Comparison of ENCODE assay signal across 8 cellular contexts in the genomic region with DNA sequence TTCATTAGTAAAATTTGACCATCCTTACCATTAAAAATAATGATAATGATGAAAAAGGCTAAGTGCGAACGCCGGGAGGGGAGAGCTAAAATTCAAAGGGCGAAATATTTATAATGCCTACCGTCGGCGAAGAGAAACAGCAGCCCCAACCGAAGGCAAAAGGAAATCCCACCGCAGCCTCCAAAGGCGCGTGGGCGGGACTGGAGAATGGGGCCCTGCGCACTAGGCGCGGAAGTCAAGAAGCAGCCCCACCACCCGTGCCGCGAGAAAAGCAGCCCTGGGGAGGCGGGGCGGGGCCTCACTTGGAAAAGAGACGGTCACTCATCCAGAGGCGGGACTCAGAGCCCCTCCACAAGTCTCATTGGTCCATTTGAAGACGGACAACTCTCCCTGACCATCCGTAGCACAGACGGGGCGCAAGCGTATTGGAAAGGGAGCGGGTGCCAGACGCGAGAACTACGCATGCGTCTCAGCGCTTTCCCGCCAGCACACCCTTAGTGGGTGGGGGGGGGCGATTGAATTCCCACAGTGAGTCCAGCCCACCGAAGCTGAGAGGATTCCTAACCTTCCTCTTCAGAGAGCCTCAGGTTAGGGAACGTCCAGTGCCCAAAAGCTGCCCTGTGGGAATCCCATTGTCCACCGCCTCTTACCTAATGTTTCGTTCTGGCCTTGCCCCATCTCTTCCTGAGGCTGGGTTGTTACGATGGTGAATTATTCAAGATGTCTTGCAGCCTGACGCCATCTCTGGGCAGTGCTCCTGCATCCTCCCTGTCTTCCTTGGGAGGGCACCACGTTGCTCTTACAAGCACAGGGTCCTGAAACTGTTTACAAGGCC. TPM values are rescaled to one million over a fixed set of nuclear protein-coding genes. Genes with fewer than 3 reads are reported as not detected.
DNase-seq lines count a peak whose midpoint lies in the region; ATAC-seq and TF ChIP-seq lines count a peak whose summit lies in the region.

No MANE protein-coding gene starts in this region.

- ATAC-seq in GM21737 (IDR thresholded peaks at IDR 0.05; ENCODE audit: unreplicated experiment) = peak; percentile 87
- ATAC-seq in esophagus mucosa = peak; percentile 97

- DNase-seq in DMS79 (lab: John Stamatoyannopoulos, UW) (peak; percentile 99), KG1 (lab: John Stamatoyannopoulos, UW) (peak; percentile 97), myocyte (ENCODE audit: low read depth) (peak; percentile 100)
- peak; percentile 100 for DNase-seq in activated T-cell treated with anti-CD3 and anti-CD28 coated beads, Interleukin-2, amount 50 U/mL, for 48 hours
- DNase-seq in stimulated activated CD8-positive, alpha-beta memory T cell treated with anti-CD3 and anti-CD28 coated beads, Interleukin-7, amount 100 ng/mL, for 4 hours (ENCODE audit: low read depth in 2 of 2) = peak; percentile 98 to 100

TF ChIP-seq in PFSK-1, 5 proteins besides CTCF, POLR2A, EP300 and RAD21:
- TF ChIP-seq FOXP2 (optimal IDR thresholded peaks at IDR 0.05; ENCODE audit: borderline replicate concordance, extremely low read depth, extremely low read length, insufficient read depth) (peak; percentile 41), POLR2AphosphoS5 (IDR thresholded peaks at IDR 0.05; ENCODE audit: low read depth, low read length) (peak; percentile 87), TAF1 (IDR thresholded peaks at IDR 0.05; ENCODE audit: borderline replicate concordance, insufficient read depth, low read length) (peak; percentile 91), SIN3A (IDR thresholded peaks at IDR 0.05; ENCODE audit: borderline replicate concordance, insufficient read depth, low read length) (peak; percentile 47; the same call in 1 of the 2 replicates)
- TF ChIP-seq, protein P1, sequence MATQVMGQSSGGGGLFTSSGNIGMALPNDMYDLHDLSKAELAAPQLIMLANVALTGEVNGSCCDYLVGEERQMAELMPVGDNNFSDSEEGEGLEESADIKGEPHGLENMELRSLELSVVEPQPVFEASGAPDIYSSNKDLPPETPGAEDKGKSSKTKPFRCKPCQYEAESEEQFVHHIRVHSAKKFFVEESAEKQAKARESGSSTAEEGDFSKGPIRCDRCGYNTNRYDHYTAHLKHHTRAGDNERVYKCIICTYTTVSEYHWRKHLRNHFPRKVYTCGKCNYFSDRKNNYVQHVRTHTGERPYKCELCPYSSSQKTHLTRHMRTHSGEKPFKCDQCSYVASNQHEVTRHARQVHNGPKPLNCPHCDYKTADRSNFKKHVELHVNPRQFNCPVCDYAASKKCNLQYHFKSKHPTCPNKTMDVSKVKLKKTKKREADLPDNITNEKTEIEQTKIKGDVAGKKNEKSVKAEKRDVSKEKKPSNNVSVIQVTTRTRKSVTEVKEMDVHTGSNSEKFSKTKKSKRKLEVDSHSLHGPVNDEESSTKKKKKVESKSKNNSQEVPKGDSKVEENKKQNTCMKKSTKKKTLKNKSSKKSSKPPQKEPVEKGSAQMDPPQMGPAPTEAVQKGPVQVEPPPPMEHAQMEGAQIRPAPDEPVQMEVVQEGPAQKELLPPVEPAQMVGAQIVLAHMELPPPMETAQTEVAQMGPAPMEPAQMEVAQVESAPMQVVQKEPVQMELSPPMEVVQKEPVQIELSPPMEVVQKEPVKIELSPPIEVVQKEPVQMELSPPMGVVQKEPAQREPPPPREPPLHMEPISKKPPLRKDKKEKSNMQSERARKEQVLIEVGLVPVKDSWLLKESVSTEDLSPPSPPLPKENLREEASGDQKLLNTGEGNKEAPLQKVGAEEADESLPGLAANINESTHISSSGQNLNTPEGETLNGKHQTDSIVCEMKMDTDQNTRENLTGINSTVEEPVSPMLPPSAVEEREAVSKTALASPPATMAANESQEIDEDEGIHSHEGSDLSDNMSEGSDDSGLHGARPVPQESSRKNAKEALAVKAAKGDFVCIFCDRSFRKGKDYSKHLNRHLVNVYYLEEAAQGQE (IDR thresholded peaks at IDR 0.05; ENCODE audit: insufficient read depth in 1 of 2, low read depth in 2 of 2, low read length in 2 of 2) = peak in 1 of 2 experiments; percentile 29; a peak in 1 of 4 replicates

RNA-seq across cellular contexts. Expression of a gene that starts 19.0 kb away (rescaled TPM):
- 142 TPM for polyA plus RNA-seq in PFSK-1 (2012; ENCODE audit: insufficient read length, low read depth)
- total RNA-seq in esophagus mucosa (36.5 TPM), myocyte (15.1 and 18.8 TPM in 2 replicates)
- polyA plus RNA-seq in myocyte (2012) = 40.2 TPM

RNA-seq across cellular contexts. Expression of a gene that starts 19.8 kb away (rescaled TPM):
- polyA plus RNA-seq in PFSK-1 (2012; ENCODE audit: insufficient read length, low read depth) = 14.3 TPM
- 14.5 TPM for total RNA-seq in esophagus mucosa
- 40.9 and 52.1 TPM in 2 replicates for total RNA-seq in myocyte
- polyA plus RNA-seq in myocyte (2012) = 59.1 TPM

RNA-seq across cellular contexts. Expression of a gene that starts 27.8 kb away (rescaled TPM):
- polyA plus RNA-seq in PFSK-1 (2012; ENCODE audit: insufficient read length, low read depth) = 83.7 TPM
- total RNA-seq in esophagus mucosa (24.9 TPM), myocyte (7.5 and 13.1 TPM in 2 replicates)
- polyA plus RNA-seq in myocyte (2012) = 42.2 TPM

RNA-seq across cellular contexts. Expression of a gene that starts 34.7 kb away (rescaled TPM):
- 154 TPM for polyA plus RNA-seq in PFSK-1 (2012; ENCODE audit: insufficient read length, low read depth)
- 43.3 TPM for total RNA-seq in esophagus mucosa
- 106 and 130 TPM in 2 replicates for total RNA-seq in myocyte
- 129 TPM for polyA plus RNA-seq in myocyte (2012)

RNA-seq across cellular contexts. Expression of a gene that starts 45.8 kb away (rescaled TPM):
- polyA plus RNA-seq in PFSK-1 (2012; ENCODE audit: insufficient read length, low read depth) = 56.1 TPM
- total RNA-seq in esophagus mucosa (16.9 TPM), myocyte (24.8 and 26.8 TPM in 2 replicates)
- polyA plus RNA-seq in myocyte (2012) = 39.4 TPM

Comparison
In these comparisons a context has a peak if more than half of its experiments do, and no peak if none do; other contexts are left out.
1. Peak in every context shown above with its lines: DNase-seq and ATAC-seq.